Comparison of ENCODE assay signal across 1 cellular context in the genomic region with DNA sequence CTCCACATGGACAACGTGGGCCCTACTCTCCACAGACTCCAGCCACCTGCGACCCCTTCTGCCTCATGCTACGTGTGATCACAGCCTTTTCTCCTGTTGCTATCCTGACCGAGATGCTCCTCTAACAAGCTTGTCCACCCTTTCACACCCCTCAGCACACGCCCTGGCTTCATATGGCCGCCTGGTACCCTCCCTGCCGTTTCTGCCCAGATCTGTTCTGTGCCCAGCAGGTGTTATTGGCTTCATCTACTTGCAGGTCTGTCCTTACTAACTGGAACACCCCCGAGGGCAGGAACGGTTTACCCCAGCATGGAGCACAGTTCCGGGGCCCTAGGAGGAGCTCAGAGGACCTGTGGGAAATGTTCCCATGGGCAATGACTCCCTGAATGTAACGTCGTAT.
TF ChIP-seq lines count a peak whose summit lies in the region.

No MANE protein-coding gene starts in this region.

TF ChIP-seq in K562, 482 proteins besides CTCF, POLR2A, EP300 and RAD21:
- TF ChIP-seq PHB (CRISPR knock-in tag; IDR thresholded peaks at IDR 0.05) (no peak), SAP30 (IDR thresholded peaks at IDR 0.05; ENCODE audit: borderline replicate concordance, insufficient read depth, low read depth, low read length, poor library complexity, severe bottlenecking) (no peak), RBBP5 (IDR thresholded peaks at IDR 0.05; ENCODE audit: borderline replicate concordance, insufficient read depth, low read length, poor library complexity, severe bottlenecking) (no peak), ZNF589 (CRISPR knock-in tag; IDR thresholded peaks at IDR 0.05; ENCODE audit: low read depth) (no peak), SRSF3 (IDR thresholded peaks at IDR 0.05; ENCODE audit: insufficient read depth, low read length) (no peak), RFX7 (CRISPR knock-in tag; IDR thresholded peaks at IDR 0.05) (no peak), TAF9B (IDR thresholded peaks at IDR 0.05; ENCODE audit: partially characterized antibody) (no peak), HNRNPH1 (optimal IDR thresholded peaks at IDR 0.05; ENCODE audit: low read depth, low read length) (no peak), NR2C2 (CRISPR knock-in tag; IDR thresholded peaks at IDR 0.05) (no peak), NR2C2 (tag; IDR thresholded peaks at IDR 0.05) (no peak), DDX20 (tag; IDR thresholded peaks at IDR 0.05; ENCODE audit: low read depth) (no peak), ZNF766 (CRISPR knock-in tag; conservative IDR thresholded peaks at IDR 0.05) (no peak), ZNF717 (CRISPR knock-in tag; IDR thresholded peaks at IDR 0.05) (no peak), CBFA2T2 (conservative IDR thresholded peaks at IDR 0.05) (no peak)
- TF ChIP-seq, protein P1, sequence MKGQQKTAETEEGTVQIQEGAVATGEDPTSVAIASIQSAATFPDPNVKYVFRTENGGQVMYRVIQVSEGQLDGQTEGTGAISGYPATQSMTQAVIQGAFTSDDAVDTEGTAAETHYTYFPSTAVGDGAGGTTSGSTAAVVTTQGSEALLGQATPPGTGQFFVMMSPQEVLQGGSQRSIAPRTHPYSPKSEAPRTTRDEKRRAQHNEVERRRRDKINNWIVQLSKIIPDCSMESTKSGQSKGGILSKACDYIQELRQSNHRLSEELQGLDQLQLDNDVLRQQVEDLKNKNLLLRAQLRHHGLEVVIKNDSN (CRISPR knock-in tag; IDR thresholded peaks at IDR 0.05), result no peak
- TF ChIP-seq, protein P2, sequence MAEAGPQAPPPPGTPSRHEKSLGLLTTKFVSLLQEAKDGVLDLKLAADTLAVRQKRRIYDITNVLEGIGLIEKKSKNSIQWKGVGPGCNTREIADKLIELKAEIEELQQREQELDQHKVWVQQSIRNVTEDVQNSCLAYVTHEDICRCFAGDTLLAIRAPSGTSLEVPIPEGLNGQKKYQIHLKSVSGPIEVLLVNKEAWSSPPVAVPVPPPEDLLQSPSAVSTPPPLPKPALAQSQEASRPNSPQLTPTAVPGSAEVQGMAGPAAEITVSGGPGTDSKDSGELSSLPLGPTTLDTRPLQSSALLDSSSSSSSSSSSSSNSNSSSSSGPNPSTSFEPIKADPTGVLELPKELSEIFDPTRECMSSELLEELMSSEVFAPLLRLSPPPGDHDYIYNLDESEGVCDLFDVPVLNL (CRISPR knock-in tag; IDR thresholded peaks at IDR 0.05; ENCODE audit: low read depth), result no peak
- TF ChIP-seq, protein P3, sequence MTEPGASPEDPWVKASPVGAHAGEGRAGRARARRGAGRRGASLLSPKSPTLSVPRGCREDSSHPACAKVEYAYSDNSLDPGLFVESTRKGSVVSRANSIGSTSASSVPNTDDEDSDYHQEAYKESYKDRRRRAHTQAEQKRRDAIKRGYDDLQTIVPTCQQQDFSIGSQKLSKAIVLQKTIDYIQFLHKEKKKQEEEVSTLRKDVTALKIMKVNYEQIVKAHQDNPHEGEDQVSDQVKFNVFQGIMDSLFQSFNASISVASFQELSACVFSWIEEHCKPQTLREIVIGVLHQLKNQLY (CRISPR knock-in tag; conservative IDR thresholded peaks at IDR 0.05), result no peak
